In genomic region chr2:196558506-196558905, GRCh38 we compare ENCODE assay signal across 13 cellular contexts. TPM values are rescaled to one million over a fixed set of nuclear protein-coding genes. Genes with fewer than 3 reads are reported as not detected.
DNase-seq lines count a peak whose midpoint lies in the region; TF ChIP-seq lines count a peak whose summit lies in the region.
"Had no signal": no experiment of that assay in that cellular context is flagged by ENCODE, and none has a peak within 500 bp of the region (broad histone marks: within the 10 kb centered on the region; RNA-seq: fewer than 3 reads in every experiment).

No MANE protein-coding gene starts in this region.

- no peak overlapping the region for H2AFZ ChIP-seq in neural cell (ENCODE audit: low read depth, low read length)

- H3K4me2 ChIP-seq in neural cell (ENCODE audit: low read length): no peak overlapping the region
- H3K4me2 ChIP-seq: A549 had no signal

- H3F3A ChIP-seq in neural cell (ENCODE audit: insufficient read depth, low read length, poor library complexity, severe bottlenecking): no peaks in the 10 kb centered on the region

- TF ChIP-seq RAD21 in neural cell (conservative IDR thresholded peaks at IDR 0.05): no peak

- no peaks in the 10 kb centered on the region for H3K79me2 ChIP-seq in neural cell (replicated peaks; ENCODE audit: insufficient read depth, low read length)

- no peaks in the 10 kb centered on the region for H4K20me1 ChIP-seq in neural cell (ENCODE audit: insufficient read depth)

- H3K9me2 ChIP-seq in neural cell (ENCODE audit: insufficient read depth, low read length): no peaks in the 10 kb centered on the region

- no peaks in the 10 kb centered on the region for H3K36me3 ChIP-seq in neural cell (ENCODE audit: insufficient read depth, low read length)

- H3K27me3 ChIP-seq in neural cell (ENCODE audit: insufficient read depth, low read depth, low read length): no peaks in the 10 kb centered on the region

- H3K4me3 ChIP-seq in neural cell (ENCODE audit: low read length): no peak overlapping the region
- H3K4me3 ChIP-seq: A549, GM12878 had no signal

- TF ChIP-seq EP300 in neural cell (conservative IDR thresholded peaks at IDR 0.05; ENCODE audit: poor library complexity, severe bottlenecking): no peak

- H3K9ac ChIP-seq in neural cell (ENCODE audit: low read length): no peak overlapping the region

- no peaks in the 10 kb centered on the region for H3K9me3 ChIP-seq in neural cell (ENCODE audit: low read length)
- H3K9me3 ChIP-seq: A549 had no signal

- TF ChIP-seq CTCF in neural cell (IDR thresholded peaks at IDR 0.05; ENCODE audit: poor library complexity, severe bottlenecking): no peak

- no peak overlapping the region for H3K27ac ChIP-seq in neural cell (ENCODE audit: low read length)
- H3K27ac ChIP-seq: A549 had no signal

- DNase-seq in G401 (ENCODE audit: low spot score) (peak; percentile 77), NCI-H2171 (lab: John Stamatoyannopoulos, UW) (peak; percentile 61), cerebellar cortex (ENCODE audit: low spot score) (peak; percentile 73), NCI-H2227 (lab: John Stamatoyannopoulos, UW; ENCODE audit: unreplicated experiment) (no peak), middle frontal gyrus (ENCODE audit: extremely low spot score, low spot score) (no peak), NCI-H1105 (lab: John Stamatoyannopoulos, UW) (no peak)
- DNase-seq: CD8-positive, alpha-beta T cell; COR-L47; HCEC 1CT; HFFc6 had no signal

- in situ Hi-C loops in G401 (cut with HindIII; ENCODE audit: low sequenced_read_pairs): no loop called here

TF ChIP-seq in neural cell, 6 proteins besides CTCF, POLR2A, EP300 and RAD21:
- TF ChIP-seq REST (IDR thresholded peaks at IDR 0.05; ENCODE audit: borderline replicate concordance) (no peak), POLR2AphosphoS5 (IDR thresholded peaks at IDR 0.05) (peak; percentile 28), MXI1 (conservative IDR thresholded peaks at IDR 0.05; ENCODE audit: poor library complexity, severe bottlenecking) (no peak)

RNA-seq across cellular contexts. Expression of gene HECW2, which starts 34.8 kb away (rescaled TPM):
- not detected in 2 replicates for total RNA-seq in G401 (2014; rRNA removed; shearing (Covaris generic))
- 11.6 and 11.8 TPM in 2 replicates for polyA plus RNA-seq in neural cell
- 57.7 and 69.0 TPM in 2 replicates for polyA minus RNA-seq in neural cell

Comparison
In these comparisons a context has a peak if more than half of its experiments do, and no peak if none do; other contexts are left out.
1. DNase-seq: peak in G401 (single experiment), NCI-H2171 (single experiment) and cerebellar cortex (single experiment); none in NCI-H2227 (single experiment), middle frontal gyrus (single experiment) and NCI-H1105 (single experiment).